ENCODE assay signal across 2 cellular contexts in the genomic region with DNA sequence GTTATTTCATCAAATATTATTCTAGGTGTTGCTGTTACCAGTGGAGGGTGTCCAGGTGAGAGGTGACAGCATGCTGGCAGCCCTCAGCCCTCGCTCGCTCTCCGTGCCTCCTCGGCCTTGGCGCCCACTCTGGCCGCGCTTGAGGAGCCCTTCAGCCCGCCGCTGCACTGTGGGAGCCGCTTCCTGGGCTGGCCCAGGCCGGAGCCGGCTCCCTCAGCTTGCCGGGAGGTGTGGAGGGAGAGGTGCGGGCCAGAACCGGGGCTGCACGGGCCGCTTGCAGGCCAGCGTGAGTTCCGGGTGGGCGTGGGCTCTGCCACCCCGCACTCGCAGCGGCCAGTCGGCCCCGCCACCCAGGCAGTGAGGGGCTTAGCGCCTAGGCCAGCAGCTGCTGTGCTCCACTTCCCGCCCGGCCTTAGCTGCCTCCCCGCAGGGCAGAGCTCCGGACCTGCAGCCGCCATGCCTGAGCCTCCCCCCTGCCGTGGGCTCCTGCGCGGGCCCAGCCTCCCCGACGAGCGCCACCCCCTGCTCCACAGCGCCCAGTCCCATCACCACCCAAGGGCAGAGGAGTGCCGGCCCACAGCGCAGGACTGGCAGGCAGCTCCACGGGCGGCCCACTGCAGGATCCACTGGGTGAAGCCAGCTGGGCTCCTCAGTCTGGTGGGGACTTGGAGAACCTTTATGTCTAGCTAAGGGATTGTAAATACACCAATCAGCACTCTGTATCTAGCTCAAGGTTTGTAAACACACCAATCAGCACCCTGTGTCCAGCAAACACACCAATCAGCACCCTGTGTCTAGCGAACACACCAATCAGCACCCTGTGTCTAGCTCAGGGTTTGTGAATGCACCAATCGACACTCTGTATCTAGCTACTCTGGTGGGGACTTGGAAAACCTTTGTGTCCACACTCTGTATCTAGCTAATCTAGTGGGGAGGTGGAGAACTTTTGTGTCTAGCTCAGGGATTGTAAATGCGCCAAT.
A peak's percentile ranks its signal among the peaks of the same experiment; 100 is the strongest.
TF ChIP-seq lines count a peak whose summit lies in the region.

No MANE protein-coding gene starts in this region.

TF ChIP-seq in WTC11, 78 proteins besides CTCF, POLR2A, EP300 and RAD21:
- TF ChIP-seq, protein P1, sequence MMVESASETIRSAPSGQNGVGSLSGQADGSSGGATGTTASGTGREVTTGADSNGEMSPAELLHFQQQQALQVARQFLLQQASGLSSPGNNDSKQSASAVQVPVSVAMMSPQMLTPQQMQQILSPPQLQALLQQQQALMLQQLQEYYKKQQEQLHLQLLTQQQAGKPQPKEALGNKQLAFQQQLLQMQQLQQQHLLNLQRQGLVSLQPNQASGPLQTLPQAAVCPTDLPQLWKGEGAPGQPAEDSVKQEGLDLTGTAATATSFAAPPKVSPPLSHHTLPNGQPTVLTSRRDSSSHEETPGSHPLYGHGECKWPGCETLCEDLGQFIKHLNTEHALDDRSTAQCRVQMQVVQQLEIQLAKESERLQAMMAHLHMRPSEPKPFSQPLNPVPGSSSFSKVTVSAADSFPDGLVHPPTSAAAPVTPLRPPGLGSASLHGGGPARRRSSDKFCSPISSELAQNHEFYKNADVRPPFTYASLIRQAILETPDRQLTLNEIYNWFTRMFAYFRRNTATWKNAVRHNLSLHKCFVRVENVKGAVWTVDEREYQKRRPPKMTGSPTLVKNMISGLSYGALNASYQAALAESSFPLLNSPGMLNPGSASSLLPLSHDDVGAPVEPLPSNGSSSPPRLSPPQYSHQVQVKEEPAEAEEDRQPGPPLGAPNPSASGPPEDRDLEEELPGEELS (CRISPR knock-in tag; IDR thresholded peaks at IDR 0.05): 0 out of 2 replicates have a peak, but pooled peaks have one; percentile 32

TF ChIP-seq in K562, 482 proteins besides CTCF, POLR2A, EP300 and RAD21:
- peak; percentile 55 for TF ChIP-seq ASH1L (IDR thresholded peaks at IDR 0.05; ENCODE audit: borderline replicate concordance, low read depth, partially characterized antibody)
